ENCODE assay signal across 1 cellular context in the genomic region with DNA sequence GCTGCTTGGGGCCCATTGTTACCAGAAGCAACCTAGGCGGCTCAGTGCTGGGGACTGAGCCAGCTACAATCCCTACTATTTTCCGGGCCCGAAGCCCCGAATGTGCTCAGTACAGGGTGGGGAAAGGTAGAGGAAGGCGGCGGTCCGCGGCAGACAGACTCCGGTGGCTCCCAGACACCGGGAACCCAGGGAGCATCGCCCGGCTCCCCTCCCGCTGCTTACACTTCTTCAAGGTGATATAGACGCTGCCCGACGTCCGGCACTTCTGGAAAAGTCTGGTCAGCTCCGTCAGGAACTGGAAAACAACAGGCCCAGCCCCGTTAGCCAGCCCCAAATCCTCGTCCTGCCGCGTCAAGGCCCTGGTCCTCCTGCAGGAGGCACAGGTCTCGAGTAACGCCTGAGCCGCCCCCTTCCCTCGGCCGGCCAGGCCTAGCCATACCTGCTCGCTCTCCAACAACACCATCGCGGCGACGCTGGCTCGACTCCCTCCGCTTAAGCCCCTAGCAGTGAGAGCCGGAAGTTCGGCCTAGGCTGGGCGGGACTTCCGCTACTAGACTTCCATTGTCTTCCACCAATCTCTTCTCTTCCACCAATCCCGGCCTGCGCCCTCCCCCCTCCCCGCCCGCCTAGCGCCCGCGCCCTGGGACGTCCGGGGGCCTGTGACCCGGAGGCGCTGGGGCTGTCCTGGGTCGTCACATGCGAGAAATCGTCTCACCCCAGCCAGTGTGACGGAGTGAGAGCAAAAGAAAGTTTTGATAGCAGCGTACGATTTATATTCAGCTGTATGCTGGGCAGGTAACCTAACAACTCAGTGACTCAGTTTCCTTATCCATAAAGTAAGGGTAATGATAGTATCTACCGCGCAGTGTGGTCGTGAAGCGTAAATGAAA.
TF ChIP-seq lines count a peak whose summit lies in the region.

A gene with protein sequence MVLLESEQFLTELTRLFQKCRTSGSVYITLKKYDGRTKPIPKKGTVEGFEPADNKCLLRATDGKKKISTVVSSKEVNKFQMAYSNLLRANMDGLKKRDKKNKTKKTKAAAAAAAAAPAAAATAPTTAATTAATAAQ (minus strand): TSS at position 528 of the 890 bp plus-strand sequence. CDS start 65 bp downstream, at position 463.

TF ChIP-seq in K562, 482 proteins besides CTCF, POLR2A, EP300 and RAD21 (continued from another document and continues in another):
- TF ChIP-seq, protein P1, sequence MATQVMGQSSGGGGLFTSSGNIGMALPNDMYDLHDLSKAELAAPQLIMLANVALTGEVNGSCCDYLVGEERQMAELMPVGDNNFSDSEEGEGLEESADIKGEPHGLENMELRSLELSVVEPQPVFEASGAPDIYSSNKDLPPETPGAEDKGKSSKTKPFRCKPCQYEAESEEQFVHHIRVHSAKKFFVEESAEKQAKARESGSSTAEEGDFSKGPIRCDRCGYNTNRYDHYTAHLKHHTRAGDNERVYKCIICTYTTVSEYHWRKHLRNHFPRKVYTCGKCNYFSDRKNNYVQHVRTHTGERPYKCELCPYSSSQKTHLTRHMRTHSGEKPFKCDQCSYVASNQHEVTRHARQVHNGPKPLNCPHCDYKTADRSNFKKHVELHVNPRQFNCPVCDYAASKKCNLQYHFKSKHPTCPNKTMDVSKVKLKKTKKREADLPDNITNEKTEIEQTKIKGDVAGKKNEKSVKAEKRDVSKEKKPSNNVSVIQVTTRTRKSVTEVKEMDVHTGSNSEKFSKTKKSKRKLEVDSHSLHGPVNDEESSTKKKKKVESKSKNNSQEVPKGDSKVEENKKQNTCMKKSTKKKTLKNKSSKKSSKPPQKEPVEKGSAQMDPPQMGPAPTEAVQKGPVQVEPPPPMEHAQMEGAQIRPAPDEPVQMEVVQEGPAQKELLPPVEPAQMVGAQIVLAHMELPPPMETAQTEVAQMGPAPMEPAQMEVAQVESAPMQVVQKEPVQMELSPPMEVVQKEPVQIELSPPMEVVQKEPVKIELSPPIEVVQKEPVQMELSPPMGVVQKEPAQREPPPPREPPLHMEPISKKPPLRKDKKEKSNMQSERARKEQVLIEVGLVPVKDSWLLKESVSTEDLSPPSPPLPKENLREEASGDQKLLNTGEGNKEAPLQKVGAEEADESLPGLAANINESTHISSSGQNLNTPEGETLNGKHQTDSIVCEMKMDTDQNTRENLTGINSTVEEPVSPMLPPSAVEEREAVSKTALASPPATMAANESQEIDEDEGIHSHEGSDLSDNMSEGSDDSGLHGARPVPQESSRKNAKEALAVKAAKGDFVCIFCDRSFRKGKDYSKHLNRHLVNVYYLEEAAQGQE (CRISPR knock-in tag; IDR thresholded peaks at IDR 0.05; ENCODE audit: low read depth) = no peak
- TF ChIP-seq SAP30 (IDR thresholded peaks at IDR 0.05; ENCODE audit: borderline replicate concordance, insufficient read depth, low read depth, low read length, poor library complexity, severe bottlenecking) (peak; percentile 37), THAP7 (CRISPR knock-in tag; IDR thresholded peaks at IDR 0.05) (no peak), RB1 (IDR thresholded peaks at IDR 0.05; ENCODE audit: low read depth) (no peak; the same call in 1 of the 2 replicates), BACH1 (tag; IDR thresholded peaks at IDR 0.05) (no peak), CREB3L1 (IDR thresholded peaks at IDR 0.05; ENCODE audit: borderline replicate concordance, low read depth) (no peak), NFIC (IDR thresholded peaks at IDR 0.05) (peak; percentile 52), RBM15 (IDR thresholded peaks at IDR 0.05; ENCODE audit: insufficient read depth, low read length) (no peak), MAFK (IDR thresholded peaks at IDR 0.05; ENCODE audit: low read length) (no peak), HCFC1 (IDR thresholded peaks at IDR 0.05; ENCODE audit: low read depth, low read length) (peak; percentile 64), FUS (optimal IDR thresholded peaks at IDR 0.05; ENCODE audit: low read depth, low read length) (no peak), RBBP5 (IDR thresholded peaks at IDR 0.05; ENCODE audit: borderline replicate concordance, insufficient read depth, low read length, poor library complexity, severe bottlenecking) (peak; percentile 86), STAT5A (IDR thresholded peaks at IDR 0.05; ENCODE audit: borderline replicate concordance, low read length) (no peak), NR2C2 (CRISPR knock-in tag; IDR thresholded peaks at IDR 0.05) (no peak), NR2C2 (tag; IDR thresholded peaks at IDR 0.05) (peak; percentile 93), HNRNPL (IDR thresholded peaks at IDR 0.05; ENCODE audit: low read depth, low read length) (no peak), STAT6 (CRISPR knock-in tag; IDR thresholded peaks at IDR 0.05) (no peak), TBP (optimal IDR thresholded peaks at IDR 0.05; ENCODE audit: low read depth, low read length) (peak; percentile 66), HNRNPH1 (optimal IDR thresholded peaks at IDR 0.05; ENCODE audit: low read depth, low read length) (no peak), ZNF551 (CRISPR knock-in tag; IDR thresholded peaks at IDR 0.05) (no peak), ZNF717 (CRISPR knock-in tag; IDR thresholded peaks at IDR 0.05) (no peak), BCOR (IDR thresholded peaks at IDR 0.05) (no peak; the same call in 1 of the 2 replicates), FOXP1 (CRISPR knock-in tag; IDR thresholded peaks at IDR 0.05) (no peak), SMARCE1 (IDR thresholded peaks at IDR 0.05) (peak; percentile 30; the same call in 1 of the 2 replicates), NFATC3 (IDR thresholded peaks at IDR 0.05) (no peak), CCNT2 (IDR thresholded peaks at IDR 0.05; ENCODE audit: borderline replicate concordance, extremely low read depth, insufficient read length, low read depth, low read length) (peak; percentile 47), RUNX1 (IDR thresholded peaks at IDR 0.05; ENCODE audit: low read depth) (no peak), ZC3H8 (IDR thresholded peaks at IDR 0.05) (no peak), RBM14 (IDR thresholded peaks at IDR 0.05; ENCODE audit: borderline replicate concordance, insufficient read depth, low read depth, low read length) (no peak), RBM17 (IDR thresholded peaks at IDR 0.05; ENCODE audit: borderline replicate concordance, low read depth, low read length) (no peak), SP2 (IDR thresholded peaks at IDR 0.05; ENCODE audit: extremely low read depth, low read depth, low read length, poor library complexity, severe bottlenecking) (peak; percentile 54), ARHGAP35 (IDR thresholded peaks at IDR 0.05; ENCODE audit: partially characterized antibody) (no peak), ZNF263 (CRISPR knock-in tag; IDR thresholded peaks at IDR 0.05; ENCODE audit: borderline replicate concordance) (0 out of 2 replicates have a peak, but pooled peaks have one; percentile 28), BRCA1 (IDR thresholded peaks at IDR 0.05) (no peak), BRCA1 (CRISPR knock-in tag; IDR thresholded peaks at IDR 0.05) (no peak), HMG20B (CRISPR knock-in tag; IDR thresholded peaks at IDR 0.05) (0 out of 2 replicates have a peak, but pooled peaks have one; percentile 45), NR2F6 (CRISPR knock-in tag; IDR thresholded peaks at IDR 0.05) (0 out of 2 replicates have a peak, but pooled peaks have one; percentile 13)
- TF ChIP-seq, protein P2, sequence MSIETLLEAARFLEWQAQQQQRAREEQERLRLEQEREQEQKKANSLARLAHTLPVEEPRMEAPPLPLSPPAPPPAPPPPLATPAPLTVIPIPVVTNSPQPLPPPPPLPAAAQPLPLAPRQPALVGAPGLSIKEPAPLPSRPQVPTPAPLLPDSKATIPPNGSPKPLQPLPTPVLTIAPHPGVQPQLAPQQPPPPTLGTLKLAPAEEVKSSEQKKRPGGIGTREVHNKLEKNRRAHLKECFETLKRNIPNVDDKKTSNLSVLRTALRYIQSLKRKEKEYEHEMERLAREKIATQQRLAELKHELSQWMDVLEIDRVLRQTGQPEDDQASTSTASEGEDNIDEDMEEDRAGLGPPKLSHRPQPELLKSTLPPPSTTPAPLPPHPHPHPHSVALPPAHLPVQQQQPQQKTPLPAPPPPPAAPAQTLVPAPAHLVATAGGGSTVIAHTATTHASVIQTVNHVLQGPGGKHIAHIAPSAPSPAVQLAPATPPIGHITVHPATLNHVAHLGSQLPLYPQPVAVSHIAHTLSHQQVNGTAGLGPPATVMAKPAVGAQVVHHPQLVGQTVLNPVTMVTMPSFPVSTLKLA (conservative IDR thresholded peaks at IDR 0.05) = peak; percentile 31 to 62; a peak in 1 of 4 replicates
- TF ChIP-seq, protein P3, sequence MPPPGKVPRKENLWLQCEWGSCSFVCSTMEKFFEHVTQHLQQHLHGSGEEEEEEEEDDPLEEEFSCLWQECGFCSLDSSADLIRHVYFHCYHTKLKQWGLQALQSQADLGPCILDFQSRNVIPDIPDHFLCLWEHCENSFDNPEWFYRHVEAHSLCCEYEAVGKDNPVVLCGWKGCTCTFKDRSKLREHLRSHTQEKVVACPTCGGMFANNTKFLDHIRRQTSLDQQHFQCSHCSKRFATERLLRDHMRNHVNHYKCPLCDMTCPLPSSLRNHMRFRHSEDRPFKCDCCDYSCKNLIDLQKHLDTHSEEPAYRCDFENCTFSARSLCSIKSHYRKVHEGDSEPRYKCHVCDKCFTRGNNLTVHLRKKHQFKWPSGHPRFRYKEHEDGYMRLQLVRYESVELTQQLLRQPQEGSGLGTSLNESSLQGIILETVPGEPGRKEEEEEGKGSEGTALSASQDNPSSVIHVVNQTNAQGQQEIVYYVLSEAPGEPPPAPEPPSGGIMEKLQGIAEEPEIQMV (tag; conservative IDR thresholded peaks at IDR 0.05; ENCODE audit: low read depth) = peak; percentile 37; the same call in 1 of the 2 replicates
- TF ChIP-seq, protein P4, sequence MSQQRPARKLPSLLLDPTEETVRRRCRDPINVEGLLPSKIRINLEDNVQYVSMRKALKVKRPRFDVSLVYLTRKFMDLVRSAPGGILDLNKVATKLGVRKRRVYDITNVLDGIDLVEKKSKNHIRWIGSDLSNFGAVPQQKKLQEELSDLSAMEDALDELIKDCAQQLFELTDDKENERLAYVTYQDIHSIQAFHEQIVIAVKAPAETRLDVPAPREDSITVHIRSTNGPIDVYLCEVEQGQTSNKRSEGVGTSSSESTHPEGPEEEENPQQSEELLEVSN (IDR thresholded peaks at IDR 0.05; ENCODE audit: borderline replicate concordance in 1 of 2, extremely low read depth in 1 of 2, insufficient read depth in 1 of 2, insufficient read length in 1 of 2, low read depth in 1 of 2, low read length in 1 of 2, poor library complexity in 1 of 2, severe bottlenecking in 1 of 2) = peak; percentile 22 to 25
- TF ChIP-seq, protein P5, sequence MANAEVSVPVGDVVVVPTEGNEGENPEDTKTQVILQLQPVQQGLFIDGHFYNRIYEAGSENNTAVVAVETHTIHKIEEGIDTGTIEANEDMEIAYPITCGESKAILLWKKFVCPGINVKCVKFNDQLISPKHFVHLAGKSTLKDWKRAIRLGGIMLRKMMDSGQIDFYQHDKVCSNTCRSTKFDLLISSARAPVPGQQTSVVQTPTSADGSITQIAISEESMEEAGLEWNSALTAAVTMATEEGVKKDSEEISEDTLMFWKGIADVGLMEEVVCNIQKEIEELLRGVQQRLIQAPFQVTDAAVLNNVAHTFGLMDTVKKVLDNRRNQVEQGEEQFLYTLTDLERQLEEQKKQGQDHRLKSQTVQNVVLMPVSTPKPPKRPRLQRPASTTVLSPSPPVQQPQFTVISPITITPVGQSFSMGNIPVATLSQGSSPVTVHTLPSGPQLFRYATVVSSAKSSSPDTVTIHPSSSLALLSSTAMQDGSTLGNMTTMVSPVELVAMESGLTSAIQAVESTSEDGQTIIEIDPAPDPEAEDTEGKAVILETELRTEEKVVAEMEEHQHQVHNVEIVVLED (CRISPR knock-in tag; IDR thresholded peaks at IDR 0.05) = peak; percentile 65
